ENCODE assay signal across 8 cellular contexts in the genomic region with DNA sequence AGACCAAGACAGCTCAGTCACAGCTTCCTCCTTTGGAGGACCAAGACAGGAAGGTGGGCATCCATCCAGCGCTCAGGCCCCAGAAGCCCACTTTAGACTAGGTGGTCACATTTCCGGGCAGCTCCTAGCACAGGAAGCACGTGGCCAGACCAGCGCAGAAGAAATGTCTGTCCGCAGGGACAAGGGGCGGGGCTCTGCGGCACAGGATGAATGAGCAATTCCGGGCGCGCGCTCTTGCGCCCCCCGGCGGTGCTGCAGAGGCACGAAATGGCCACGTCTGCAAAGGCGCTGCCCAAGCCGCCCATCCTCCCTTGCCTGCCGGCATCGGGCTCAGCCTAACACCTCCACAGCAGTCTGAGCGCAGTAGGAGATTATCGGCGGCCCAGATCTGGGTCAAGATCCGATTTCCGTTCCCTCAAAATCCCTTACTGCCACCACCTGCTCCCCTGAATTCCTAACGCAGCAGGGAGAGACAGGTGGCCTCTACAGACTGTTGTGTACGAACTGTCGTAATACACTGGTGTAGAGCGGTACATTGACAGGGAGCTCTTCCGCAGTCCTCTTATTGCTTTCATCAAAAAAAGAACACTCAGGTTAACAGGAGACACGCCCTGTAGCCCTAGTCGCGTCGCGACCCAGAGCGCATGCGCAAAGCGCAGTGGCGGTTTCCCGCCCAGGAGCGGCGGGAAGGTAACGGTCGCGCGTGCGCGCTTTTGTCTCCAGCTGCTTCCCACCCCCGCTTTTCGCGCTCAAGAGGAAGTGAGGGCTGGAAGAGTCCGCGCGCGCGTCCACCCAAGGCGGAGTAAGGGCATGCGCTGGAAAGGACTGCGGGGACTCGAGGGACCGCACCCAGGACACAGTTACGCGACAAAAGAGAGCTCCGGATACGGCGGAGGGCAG. TPM values are rescaled to one million over a fixed set of nuclear protein-coding genes. Genes with fewer than 3 reads are reported as not detected.
DNase-seq lines count a peak whose midpoint lies in the region; ATAC-seq and TF ChIP-seq lines count a peak whose summit lies in the region.

No MANE protein-coding gene starts in this region.

- no peaks in the 10 kb centered on the region for H3K27me3 ChIP-seq in CD4-positive, CD25-positive, alpha-beta regulatory T cell (ENCODE audit: control insufficient read depth, insufficient read depth, low read length)
- H3K27me3 ChIP-seq in right lobe of liver = no peaks in the 10 kb centered on the region

- peak overlapping the region; percentile 92 for H3K4me3 ChIP-seq in CD4-positive, CD25-positive, alpha-beta regulatory T cell (ENCODE audit: low read depth, low read length)
- peak overlapping the region; percentile 89 to 100 (median 93) for H3K4me3 ChIP-seq in right lobe of liver

- no peaks in the 10 kb centered on the region for H3K9me3 ChIP-seq in CD4-positive, CD25-positive, alpha-beta regulatory T cell (ENCODE audit: control insufficient read depth in 2 of 2, low read length in 2 of 2)
- no peaks in the 10 kb centered on the region for H3K9me3 ChIP-seq in right lobe of liver

- peaks cover 30% of the 10 kb centered on the region for H3K4me1 ChIP-seq in CD4-positive, CD25-positive, alpha-beta regulatory T cell (ENCODE audit: control insufficient read depth, insufficient read depth, low read length, poor library complexity, severe bottlenecking)
- H3K4me1 ChIP-seq in right lobe of liver = peaks cover 0 to 13% (median 0%) of the 10 kb centered on the region in 4 donors

- DNase-seq in CD4-positive, CD25-positive, alpha-beta regulatory T cell = peak; percentile 90 to 94 (median 94)
- DNase-seq in NCI-H748 treated with DMSO at 0.1 percent for 48 hours (lab: John Stamatoyannopoulos, UW) = peak; percentile 80
- DNase-seq in activated CD4-positive, alpha-beta T cell treated with anti-CD3 and anti-CD28 coated beads, Interleukin-2, amount 50 U/mL, for 4 hours = peak; percentile 86 to 89
- DNase-seq in dermis blood vessel endothelial cell = peak; percentile 97
- DNase-seq in right lobe of liver = peak; percentile 95 to 96 (median 96)
- DNase-seq in stimulated activated CD4-positive, alpha-beta T cell treated with anti-CD3 and anti-CD28 coated beads, Interleukin-4, amount 100 ng/mL, for 1 hour = peak; percentile 92

- H3K27ac Mint-ChIP-seq in CD4-positive, CD25-positive, alpha-beta regulatory T cell = peak overlapping the region; percentile 96 to 99 (median 99)

- H3K36me3 Mint-ChIP-seq in CD4-positive, CD25-positive, alpha-beta regulatory T cell = peaks cover 22% of the 10 kb centered on the region

- intact Hi-C loops in right lobe of liver (cut with DNase I) = no loop called here

- TF ChIP-seq CTCF in right lobe of liver (IDR thresholded peaks at IDR 0.05) = peak; percentile 80 to 97 (median 88)

- peaks cover 26 to 63% (median 42%) of the 10 kb centered on the region in 4 donors for H3K4me1 Mint-ChIP-seq in CD4-positive, CD25-positive, alpha-beta regulatory T cell

- H3K4me3 Mint-ChIP-seq in CD4-positive, CD25-positive, alpha-beta regulatory T cell = peak overlapping the region; percentile 92 to 100 (median 98)

- peaks cover 19% of the 10 kb centered on the region for H3K36me3 ChIP-seq in CD4-positive, CD25-positive, alpha-beta regulatory T cell (ENCODE audit: control insufficient read depth, insufficient read depth, low read length)
- H3K36me3 ChIP-seq in right lobe of liver = peaks cover 7 to 23% (median 14%) of the 10 kb centered on the region in 4 donors

- H3K9me3 Mint-ChIP-seq in CD4-positive, CD25-positive, alpha-beta regulatory T cell = no peaks in the 10 kb centered on the region

- peak; percentile 66 to 67 for ATAC-seq in CD4-positive, CD25-positive, alpha-beta regulatory T cell (ENCODE audit: low read depth in 2 of 2)
- ATAC-seq in GM19397 (IDR thresholded peaks at IDR 0.05; ENCODE audit: unreplicated experiment) (peak; percentile 45), HG03558 (IDR thresholded peaks at IDR 0.05; ENCODE audit: extremely low read depth, unreplicated experiment) (peak; percentile 27), right lobe of liver (peak; percentile 80 to 85 (median 84))

- peak overlapping the region; percentile 95 for H3K27ac ChIP-seq in CD4-positive, CD25-positive, alpha-beta regulatory T cell (ENCODE audit: insufficient read depth, low read length, poor library complexity, severe bottlenecking)
- H3K27ac ChIP-seq in right lobe of liver = peak overlapping the region; percentile 91 to 100 (median 92)

- peaks cover 8% of the 10 kb centered on the region for H3K27me3 Mint-ChIP-seq in CD4-positive, CD25-positive, alpha-beta regulatory T cell

- WGBS in right lobe of liver (ENCODE audit: insufficient coverage, low coverage, low lambda C conversion rate, missing lambda C conversion rate) = 3% methylated on average over 18 of the region's 66 CpGs

- no peak for TF ChIP-seq POLR2A in right lobe of liver (IDR thresholded peaks at IDR 0.05)

RNA-seq across cellular contexts. Expression of a gene that starts 0.8 kb away (rescaled TPM):
- 174 TPM for total RNA-seq in CD4-positive, CD25-positive, alpha-beta regulatory T cell
- 100 to 1,000 TPM; 445 to 648 (median 513) TPM for polyA plus RNA-seq in CD4-positive, CD25-positive, alpha-beta regulatory T cell
- total RNA-seq in dermis blood vessel endothelial cell = 1,075 and 1,939 TPM in 2 replicates
- total RNA-seq in right lobe of liver = 100 to 1,000 TPM in 5 of 6 experiments, 10 to 100 TPM in 1; 90.3 to 370 (median 174) TPM

RNA-seq across cellular contexts. Expression of a gene that starts 19.8 kb away (rescaled TPM):
- 315 TPM for total RNA-seq in CD4-positive, CD25-positive, alpha-beta regulatory T cell
- polyA plus RNA-seq in CD4-positive, CD25-positive, alpha-beta regulatory T cell = 10 to 100 TPM; 59.0 to 71.9 (median 62.2) TPM
- 101 and 122 TPM in 2 replicates for total RNA-seq in dermis blood vessel endothelial cell
- 10 to 100 TPM; 12.2 to 34.5 (median 16.3) TPM for total RNA-seq in right lobe of liver

RNA-seq across cellular contexts. Expression of a gene that starts 35.8 kb away (rescaled TPM):
- 0.27 TPM for total RNA-seq in CD4-positive, CD25-positive, alpha-beta regulatory T cell
- not detected for polyA plus RNA-seq in CD4-positive, CD25-positive, alpha-beta regulatory T cell
- 1.2 and 3.7 TPM in 2 replicates for total RNA-seq in dermis blood vessel endothelial cell
- total RNA-seq in right lobe of liver = under 1 TPM in 3 of 6 experiments, not detected in 3; 0.04 to 0.13 (median 0.07) TPM

RNA-seq across cellular contexts. Expression of a gene that starts 58.5 kb away (rescaled TPM):
- total RNA-seq in CD4-positive, CD25-positive, alpha-beta regulatory T cell = 213 TPM
- polyA plus RNA-seq in CD4-positive, CD25-positive, alpha-beta regulatory T cell = 100 to 1,000 TPM; 249 to 298 (median 265) TPM
- total RNA-seq in dermis blood vessel endothelial cell = 642 and 821 TPM in 2 replicates
- 10 to 100 TPM in 2 of 6 experiments, 1 to 10 TPM in 4; 3.8 to 18.9 (median 5.8) TPM for total RNA-seq in right lobe of liver

Comparison
In these comparisons a context has a peak if more than half of its experiments do, and no peak if none do; other contexts are left out.
1. Peak in every context shown above with its lines: DNase-seq, ATAC-seq, H3K4me3 ChIP-seq and H3K27ac ChIP-seq.
2. ATAC-seq: peak in every context shown above with its lines; median percentile 84 in right lobe of liver; 66 in CD4-positive, CD25-positive, alpha-beta regulatory T cell; 45 in GM19397; 27 in HG03558.